ENCODE assay signal across 22 cellular contexts in genomic region chr19:42412661-42413076, GRCh38. TPM values are rescaled to one million over a fixed set of nuclear protein-coding genes. Genes with fewer than 3 reads are reported as not detected.
A peak's percentile ranks its signal among the peaks of the same experiment; 100 is the strongest.
DNase-seq lines count a peak whose midpoint lies in the region; ATAC-seq and TF ChIP-seq lines count a peak whose summit lies in the region.
"Had no signal": no experiment of that assay in that cellular context is flagged by ENCODE, and none has a peak within 500 bp of the region (broad histone marks: within the 10 kb centered on the region; RNA-seq: fewer than 3 reads in every experiment).

No MANE protein-coding gene starts in this region.

- no peaks in the 10 kb centered on the region for H3K27me3 Mint-ChIP-seq in neural crest cell (ENCODE audit: low read depth)
- H3K27me3 Mint-ChIP-seq: activated naive CD4-positive, alpha-beta T cell treated with anti-CD3 and anti-CD28 coated beads, Interleukin-2, amount 10 ng/mL, durations not matched to agents 7 days and 5 days; B cell had no signal

- H3K27me3 ChIP-seq in PC-9 (ENCODE audit: insufficient read depth, low read depth), result no peaks in the 10 kb centered on the region
- no peaks in the 10 kb centered on the region for H3K27me3 ChIP-seq in subcutaneous abdominal adipose tissue (ENCODE audit: control insufficient read depth in 5 of 5, insufficient read depth in 4 of 5, low read length in 5 of 5)
- H3K27me3 ChIP-seq in WERI-Rb-1 (ENCODE audit: insufficient read depth, low read depth, severe bottlenecking), result no peaks in the 10 kb centered on the region
- H3K27me3 ChIP-seq: breast epithelium, neutrophil, upper lobe of left lung had no signal

- BruUV-seq in PC-9 (replicated peaks; lab: Mats Ljungman, UMichigan), result no TSS peak

- peak overlapping the region; percentile 59 for H3K4me3 Mint-ChIP-seq in neural crest cell
- H3K4me3 Mint-ChIP-seq: activated naive CD4-positive, alpha-beta T cell treated with anti-CD3 and anti-CD28 coated beads, Interleukin-2, amount 10 ng/mL, durations not matched to agents 7 days and 5 days; B cell had no signal

- H3K4me1 Mint-ChIP-seq in neural crest cell, result peaks cover 13% of the 10 kb centered on the region
- H3K4me1 Mint-ChIP-seq: activated naive CD4-positive, alpha-beta T cell treated with anti-CD3 and anti-CD28 coated beads, Interleukin-2, amount 10 ng/mL, durations not matched to agents 7 days and 5 days had no signal

- H3K4me1 ChIP-seq in PC-9 (replicated peaks; ENCODE audit: insufficient read depth), result peaks cover 33% of the 10 kb centered on the region
- peaks cover 8 to 73% (median 57%) of the 10 kb centered on the region in 5 donors for H3K4me1 ChIP-seq in subcutaneous abdominal adipose tissue (ENCODE audit: control insufficient read depth in 5 of 5, insufficient read depth in 5 of 5, low read length in 5 of 5)

- peaks cover 4% of the 10 kb centered on the region; the same call in 1 of the 2 replicates for H3F3A ChIP-seq in PC-9 (ENCODE audit: insufficient read depth, low read depth)

- TF ChIP-seq CTCF in PC-9 (conservative IDR thresholded peaks at IDR 0.05) (no peak), neural crest cell (conservative IDR thresholded peaks at IDR 0.05) (no peak), WERI-Rb-1 (IDR thresholded peaks at IDR 0.05; ENCODE audit: low read depth, low read length) (no peak)

- H3K27ac Mint-ChIP-seq in neural crest cell (ENCODE audit: unreplicated experiment), result no peak overlapping the region
- H3K27ac Mint-ChIP-seq: B cell had no signal

- H3K4me2 ChIP-seq in PC-9, result 0 out of 2 replicates have a peak overlapping the region, but pooled peaks have one; percentile 26
- H3K4me2 ChIP-seq: smooth muscle cell had no signal

- no peaks in the 10 kb centered on the region for H3K9me3 Mint-ChIP-seq in neural crest cell
- H3K9me3 Mint-ChIP-seq: activated naive CD4-positive, alpha-beta T cell treated with anti-CD3 and anti-CD28 coated beads, Interleukin-2, amount 10 ng/mL, durations not matched to agents 7 days and 5 days had no signal

- intact Hi-C loops in PC-9 (cut with micrococcal nuclease; ENCODE audit: unreplicated experiment), result no loop called here

- H3K9ac ChIP-seq in subcutaneous abdominal adipose tissue (ENCODE audit: low read length in 5 of 5), result peak overlapping the region; percentile 57 to 96 (median 81)

- no peak overlapping the region for H2AFZ ChIP-seq in PC-9

- no peak for ATAC-seq in GM19463 (IDR thresholded peaks at IDR 0.05; ENCODE audit: unreplicated experiment)

- DNase-seq in PC-9, result no peak
- DNase-seq in globus pallidus (ENCODE audit: low spot score), result peak; percentile 94
- no peak for DNase-seq in neural crest cell (ENCODE audit: low read depth, low spot score)
- DNase-seq in stimulated activated CD4-positive, alpha-beta T cell treated with anti-CD3 and anti-CD28 coated beads, Interleukin-4, amount 100 ng/mL, for 4 hours, result no peak
- no peak for DNase-seq in stimulated activated CD4-positive, alpha-beta T cell treated with anti-CD3 and anti-CD28 coated beads, Interleukin-12 subunit alpha, Interleukin-12 subunit beta, amount 100 ng/mL, for 4 hours
- DNase-seq in WERI-Rb-1, result no peak
- DNase-seq: activated CD4-positive, alpha-beta T cell treated with anti-CD3 and anti-CD28 coated beads, Interleukin-2, amount 50 U/mL, for 4 hours; activated naive CD4-positive, alpha-beta T cell treated with anti-CD3 and anti-CD28 coated beads, Interleukin-2, amount 10 ng/mL, durations not matched to agents 7 days and 5 days; activated T-cell treated with anti-CD3 and anti-CD28 coated beads for 4 hours; DMS153; erythroblast; Karpas-422; NCI-H1105 treated with DMSO at 0.1 percent for 48 hours; NCI-H526 treated with DMSO at 0.1 percent for 48 hours; upper lobe of left lung had no signal

- CTCF ChIA-PET in PC-9 (lab: Charles Lee), result no interaction called here

- H3K27ac ChIP-seq in PC-9 (no peak overlapping the region), subcutaneous abdominal adipose tissue (ENCODE audit: low read depth, low read length) (peak overlapping the region; percentile 100), WERI-Rb-1 (no peak overlapping the region)
- H3K27ac ChIP-seq: neutrophil, upper lobe of left lung had no signal

- H4K20me1 ChIP-seq in PC-9 (ENCODE audit: insufficient read depth), result no peaks in the 10 kb centered on the region

- POLR2A ChIA-PET in PC-9 (lab: Charles Lee; ENCODE audit: unreplicated experiment), result interaction anchor here (0.6 kb wide), 1 partner anchor 70 kb away, joined by 3 read pairs; no protein-coding TSS in a partner anchor

- H3K9me3 ChIP-seq in PC-9 (ENCODE audit: insufficient read depth, low read depth), result no peaks in the 10 kb centered on the region
- H3K9me3 ChIP-seq in subcutaneous abdominal adipose tissue (ENCODE audit: control insufficient read depth in 5 of 5, low read length in 5 of 5), result no peaks in the 10 kb centered on the region
- H3K9me3 ChIP-seq in WERI-Rb-1 (ENCODE audit: severe bottlenecking), result no peaks in the 10 kb centered on the region
- H3K9me3 ChIP-seq: breast epithelium, neutrophil, upper lobe of left lung had no signal

- H3K79me2 ChIP-seq in PC-9 (ENCODE audit: low read depth), result no peaks in the 10 kb centered on the region

- no peaks in the 10 kb centered on the region for H3K9me2 ChIP-seq in PC-9 (ENCODE audit: insufficient read depth)

- H3K36me3 ChIP-seq in PC-9 (ENCODE audit: low read depth) (no peaks in the 10 kb centered on the region), subcutaneous abdominal adipose tissue (ENCODE audit: control insufficient read depth in 5 of 5, insufficient read depth in 5 of 5, low read length in 5 of 5) (peaks cover 0 to 40% (median 35%) of the 10 kb centered on the region in 5 donors), WERI-Rb-1 (no peaks in the 10 kb centered on the region)
- H3K36me3 ChIP-seq: breast epithelium, upper lobe of left lung had no signal

- H3K4me3 ChIP-seq in PC-9 (no peak overlapping the region), subcutaneous abdominal adipose tissue (ENCODE audit: low read depth in 1 of 5, low read length in 5 of 5) (peak overlapping the region in 4 of 5 donors; percentile 29 to 80 (median 74)), WERI-Rb-1 (ENCODE audit: low read depth, low read length) (no peak overlapping the region)
- H3K4me3 ChIP-seq: smooth muscle cell, upper lobe of left lung had no signal

- H3K36me3 Mint-ChIP-seq in neural crest cell (ENCODE audit: low read depth), result peaks cover 4% of the 10 kb centered on the region

RNA-seq across cellular contexts. Expression of gene LIPE, which starts 14.5 kb away (rescaled TPM):
- 10.7 and 12.7 TPM in 2 replicates for total RNA-seq in PC-9 (2021)
- 24.5 and 29.1 TPM in 2 replicates for total RNA-seq in neural crest cell

RNA-seq across cellular contexts. Expression of gene CNFN, which starts 22.6 kb away (rescaled TPM):
- 4.9 and 7.8 TPM in 2 replicates for total RNA-seq in PC-9 (2021)
- 2.2 and 3.6 TPM in 2 replicates for total RNA-seq in neural crest cell

RNA-seq across cellular contexts. Expression of gene CXCL17, which starts 30.1 kb away (rescaled TPM):
- total RNA-seq in PC-9 (2021) (0.41 TPM in 1 of 2 replicates, not detected in the other), neural crest cell (not detected in 2 replicates)
- total RNA-seq: B cell, dermis microvascular lymphatic vessel endothelial cell, smooth muscle cell had no signal

Comparison
In these comparisons a context has a peak if more than half of its experiments do, and no peak if none do; other contexts are left out.
1. H3K4me3 ChIP-seq: peak in subcutaneous abdominal adipose tissue (4 of 5); none in PC-9 (single experiment) and WERI-Rb-1 (single experiment).